Comparison of ENCODE assay signal across 1 cellular context in genomic region chr15:70763120-70763949, GRCh38.
TF ChIP-seq lines count a peak whose summit lies in the region.

A gene with protein sequence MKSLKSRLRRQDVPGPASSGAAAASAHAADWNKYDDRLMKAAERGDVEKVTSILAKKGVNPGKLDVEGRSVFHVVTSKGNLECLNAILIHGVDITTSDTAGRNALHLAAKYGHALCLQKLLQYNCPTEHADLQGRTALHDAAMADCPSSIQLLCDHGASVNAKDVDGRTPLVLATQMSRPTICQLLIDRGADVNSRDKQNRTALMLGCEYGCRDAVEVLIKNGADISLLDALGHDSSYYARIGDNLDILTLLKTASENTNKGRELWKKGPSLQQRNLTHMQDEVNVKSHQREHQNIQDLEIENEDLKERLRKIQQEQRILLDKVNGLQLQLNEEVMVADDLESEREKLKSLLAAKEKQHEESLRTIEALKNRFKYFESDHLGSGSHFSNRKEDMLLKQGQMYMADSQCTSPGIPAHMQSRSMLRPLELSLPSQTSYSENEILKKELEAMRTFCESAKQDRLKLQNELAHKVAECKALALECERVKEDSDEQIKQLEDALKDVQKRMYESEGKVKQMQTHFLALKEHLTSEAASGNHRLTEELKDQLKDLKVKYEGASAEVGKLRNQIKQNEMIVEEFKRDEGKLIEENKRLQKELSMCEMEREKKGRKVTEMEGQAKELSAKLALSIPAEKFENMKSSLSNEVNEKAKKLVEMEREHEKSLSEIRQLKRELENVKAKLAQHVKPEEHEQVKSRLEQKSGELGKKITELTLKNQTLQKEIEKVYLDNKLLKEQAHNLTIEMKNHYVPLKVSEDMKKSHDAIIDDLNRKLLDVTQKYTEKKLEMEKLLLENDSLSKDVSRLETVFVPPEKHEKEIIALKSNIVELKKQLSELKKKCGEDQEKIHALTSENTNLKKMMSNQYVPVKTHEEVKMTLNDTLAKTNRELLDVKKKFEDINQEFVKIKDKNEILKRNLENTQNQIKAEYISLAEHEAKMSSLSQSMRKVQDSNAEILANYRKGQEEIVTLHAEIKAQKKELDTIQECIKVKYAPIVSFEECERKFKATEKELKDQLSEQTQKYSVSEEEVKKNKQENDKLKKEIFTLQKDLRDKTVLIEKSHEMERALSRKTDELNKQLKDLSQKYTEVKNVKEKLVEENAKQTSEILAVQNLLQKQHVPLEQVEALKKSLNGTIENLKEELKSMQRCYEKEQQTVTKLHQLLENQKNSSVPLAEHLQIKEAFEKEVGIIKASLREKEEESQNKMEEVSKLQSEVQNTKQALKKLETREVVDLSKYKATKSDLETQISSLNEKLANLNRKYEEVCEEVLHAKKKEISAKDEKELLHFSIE (N-terminal part only) (minus strand): TSS chr15:70763558. CDS start chr15:70763407, 151 bp downstream.

TF ChIP-seq in HEK293, 187 proteins besides CTCF, POLR2A, EP300 and RAD21 (continued from another document and continues in another):
- TF ChIP-seq ZBTB49 (tag by site-specific recombination; IDR thresholded peaks at IDR 0.05; ENCODE audit: low read depth) (no peak), PBX3 (CRISPR knock-in tag; IDR thresholded peaks at IDR 0.05) (peak; percentile 68; the same call in 1 of the 2 replicates), ZFHX2 (tag by site-specific recombination; conservative IDR thresholded peaks at IDR 0.05) (peak; percentile 99), ZNF404 (tag by site-specific recombination; IDR thresholded peaks at IDR 0.05) (no peak), ZNF10 (tag by site-specific recombination; IDR thresholded peaks at IDR 0.05) (peak; percentile 64; the same call in 1 of the 2 replicates), ZIC2 (tag by site-specific recombination; IDR thresholded peaks at IDR 0.05) (peak; percentile 60), ZNF529 (tag by site-specific recombination; IDR thresholded peaks at IDR 0.05; ENCODE audit: insufficient replicate concordance) (no peak), IKZF3 (tag by site-specific recombination; IDR thresholded peaks at IDR 0.05) (peak; percentile 100), ZNF335 (tag by site-specific recombination; conservative IDR thresholded peaks at IDR 0.05) (no peak; the same call in none of the 2 replicates), ZNF785 (tag by site-specific recombination; IDR thresholded peaks at IDR 0.05) (peak; percentile 50; the same call in 1 of the 2 replicates), ZNF560 (tag by site-specific recombination; IDR thresholded peaks at IDR 0.05; ENCODE audit: borderline replicate concordance) (no peak), BCL11B (tag by site-specific recombination; IDR thresholded peaks at IDR 0.05; ENCODE audit: low read depth) (no peak), ZNF423 (tag by site-specific recombination; IDR thresholded peaks at IDR 0.05) (no peak), ZBTB17 (tag by site-specific recombination; IDR thresholded peaks at IDR 0.05) (no peak; the same call in 1 of the 2 replicates), EGR2 (tag by site-specific recombination; IDR thresholded peaks at IDR 0.05; ENCODE audit: low read depth) (peak; percentile 99), GFI1B (tag by site-specific recombination; IDR thresholded peaks at IDR 0.05) (no peak), ZNF530 (tag by site-specific recombination; IDR thresholded peaks at IDR 0.05; ENCODE audit: low read depth) (no peak), TSHZ1 (tag by site-specific recombination; IDR thresholded peaks at IDR 0.05; ENCODE audit: borderline replicate concordance) (peak; percentile 22; the same call in 1 of the 2 replicates), ZNF621 (tag by site-specific recombination; IDR thresholded peaks at IDR 0.05) (no peak), SALL2 (tag by site-specific recombination; IDR thresholded peaks at IDR 0.05; ENCODE audit: borderline replicate concordance) (no peak), ATF2 (tag by site-specific recombination; IDR thresholded peaks at IDR 0.05; ENCODE audit: low read depth) (no peak), ZNF449 (tag by site-specific recombination; IDR thresholded peaks at IDR 0.05) (peak; percentile 93), ZNF544 (tag by site-specific recombination; IDR thresholded peaks at IDR 0.05) (no peak), ZNF157 (tag by site-specific recombination; IDR thresholded peaks at IDR 0.05) (no peak), ZNF24 (tag by site-specific recombination; IDR thresholded peaks at IDR 0.05) (peak; percentile 70; the same call in 1 of the 2 replicates), SP7 (tag by site-specific recombination; IDR thresholded peaks at IDR 0.05) (peak; percentile 80; the same call in 1 of the 2 replicates), GLI2 (tag by site-specific recombination; IDR thresholded peaks at IDR 0.05; ENCODE audit: borderline replicate concordance, low read depth) (no peak), ZNF366 (tag by site-specific recombination; conservative IDR thresholded peaks at IDR 0.05) (peak; percentile 74), ZNF248 (tag by site-specific recombination; IDR thresholded peaks at IDR 0.05) (no peak), ZNF510 (tag by site-specific recombination; IDR thresholded peaks at IDR 0.05; ENCODE audit: insufficient replicate concordance) (no peak), ZNF292 (tag by site-specific recombination; IDR thresholded peaks at IDR 0.05; ENCODE audit: borderline replicate concordance, low read depth) (no peak), TCF7L2 (IDR thresholded peaks at IDR 0.05; ENCODE audit: borderline replicate concordance, low read depth, low read length) (no peak), SP2 (tag by site-specific recombination; IDR thresholded peaks at IDR 0.05) (peak; percentile 98), SCRT2 (tag by site-specific recombination; IDR thresholded peaks at IDR 0.05) (peak; percentile 69), ZNF664 (tag by site-specific recombination; IDR thresholded peaks at IDR 0.05) (no peak), ZNF830 (tag by site-specific recombination; IDR thresholded peaks at IDR 0.05; ENCODE audit: low read depth) (no peak), ZNF16 (tag by site-specific recombination; IDR thresholded peaks at IDR 0.05; ENCODE audit: low read depth) (no peak), GLI4 (tag by site-specific recombination; IDR thresholded peaks at IDR 0.05) (no peak), ZNF302 (tag by site-specific recombination; IDR thresholded peaks at IDR 0.05; ENCODE audit: low read depth) (no peak)
- TF ChIP-seq, protein P1, sequence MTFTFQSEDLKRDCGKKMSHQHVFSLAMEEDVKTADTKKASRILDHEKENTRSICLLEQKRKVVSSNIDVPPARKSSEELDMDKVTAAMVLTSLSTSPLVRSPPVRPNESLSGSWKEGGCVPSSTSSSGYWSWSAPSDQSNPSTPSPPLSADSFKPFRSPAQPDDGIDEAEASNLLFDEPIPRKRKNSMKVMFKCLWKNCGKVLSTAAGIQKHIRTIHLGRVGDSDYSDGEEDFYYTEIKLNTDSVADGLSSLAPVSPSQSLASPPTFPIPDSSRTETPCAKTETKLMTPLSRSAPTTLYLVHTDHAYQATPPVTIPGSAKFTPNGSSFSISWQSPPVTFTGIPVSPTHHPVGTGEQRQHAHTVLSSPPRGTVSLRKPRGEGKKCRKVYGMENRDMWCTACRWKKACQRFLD (tag by site-specific recombination; IDR thresholded peaks at IDR 0.05) = no peak
- TF ChIP-seq, protein P2, sequence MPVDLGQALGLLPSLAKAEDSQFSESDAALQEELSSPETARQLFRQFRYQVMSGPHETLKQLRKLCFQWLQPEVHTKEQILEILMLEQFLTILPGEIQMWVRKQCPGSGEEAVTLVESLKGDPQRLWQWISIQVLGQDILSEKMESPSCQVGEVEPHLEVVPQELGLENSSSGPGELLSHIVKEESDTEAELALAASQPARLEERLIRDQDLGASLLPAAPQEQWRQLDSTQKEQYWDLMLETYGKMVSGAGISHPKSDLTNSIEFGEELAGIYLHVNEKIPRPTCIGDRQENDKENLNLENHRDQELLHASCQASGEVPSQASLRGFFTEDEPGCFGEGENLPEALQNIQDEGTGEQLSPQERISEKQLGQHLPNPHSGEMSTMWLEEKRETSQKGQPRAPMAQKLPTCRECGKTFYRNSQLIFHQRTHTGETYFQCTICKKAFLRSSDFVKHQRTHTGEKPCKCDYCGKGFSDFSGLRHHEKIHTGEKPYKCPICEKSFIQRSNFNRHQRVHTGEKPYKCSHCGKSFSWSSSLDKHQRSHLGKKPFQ (tag by site-specific recombination; IDR thresholded peaks at IDR 0.05) = no peak
- TF ChIP-seq, protein P3, sequence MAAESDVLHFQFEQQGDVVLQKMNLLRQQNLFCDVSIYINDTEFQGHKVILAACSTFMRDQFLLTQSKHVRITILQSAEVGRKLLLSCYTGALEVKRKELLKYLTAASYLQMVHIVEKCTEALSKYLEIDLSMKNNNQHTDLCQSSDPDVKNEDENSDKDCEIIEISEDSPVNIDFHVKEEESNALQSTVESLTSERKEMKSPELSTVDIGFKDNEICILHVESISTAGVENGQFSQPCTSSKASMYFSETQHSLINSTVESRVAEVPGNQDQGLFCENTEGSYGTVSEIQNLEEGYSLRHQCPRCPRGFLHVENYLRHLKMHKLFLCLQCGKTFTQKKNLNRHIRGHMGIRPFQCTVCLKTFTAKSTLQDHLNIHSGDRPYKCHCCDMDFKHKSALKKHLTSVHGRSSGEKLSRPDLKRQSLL (tag by site-specific recombination; IDR thresholded peaks at IDR 0.05) = no peak
